Comparison of ENCODE assay signal across 12 cellular contexts in genomic region chr4:6423575-6423974, GRCh38. TPM values are rescaled to one million over a fixed set of nuclear protein-coding genes. Genes with fewer than 3 reads are reported as not detected.
A peak's percentile ranks its signal among the peaks of the same experiment; 100 is the strongest.
DNase-seq lines count a peak whose midpoint lies in the region; ATAC-seq, FAIRE-seq and TF ChIP-seq lines count a peak whose summit lies in the region.
"Had no signal": no experiment of that assay in that cellular context is flagged by ENCODE, and none has a peak within 500 bp of the region (broad histone marks: within the 10 kb centered on the region; RNA-seq: fewer than 3 reads in every experiment).

No MANE protein-coding gene starts in this region.

- TF ChIP-seq CTCF in GM12864 (IDR thresholded peaks at IDR 0.05; ENCODE audit: low read depth, low read length, missing control alignments) (no peak), kidney (IDR thresholded peaks at IDR 0.05; ENCODE audit: borderline replicate concordance, extremely low read depth, insufficient read depth) (no peak)

- no peak overlapping the region for H3K27ac ChIP-seq in kidney (ENCODE audit: low read depth in 2 of 2, low read length in 2 of 2)
- H3K27ac ChIP-seq: tibial artery had no signal

- DNase-seq in GM12864 (ENCODE audit: low read depth): peak; percentile 36
- DNase-seq in activated CD8-positive, alpha-beta memory T cell treated with anti-CD3 and anti-CD28 coated beads, Interleukin-2, amount 50 U/mL, for 4 hours: no peak
- DNase-seq in kidney: no peak
- no peak for DNase-seq in NCI-H1048 (lab: John Stamatoyannopoulos, UW)
- no peak for DNase-seq in COR-L47 (lab: John Stamatoyannopoulos, UW)
- DNase-seq: activated B cell treated with CpG ODN at 0.5 μM for 24 hours, activated gamma-delta T cell, tibial artery had no signal

- H3K9me3 ChIP-seq in kidney (ENCODE audit: control insufficient read depth in 1 of 2, low read length in 2 of 2): no peaks in the 10 kb centered on the region
- H3K9me3 ChIP-seq: tibial artery had no signal

- no peak for FAIRE-seq in kidney (lab: Jason Lieb, UNC)
- FAIRE-seq: RCC 7860 had no signal

- no peak overlapping the region for H3K9ac ChIP-seq in kidney (ENCODE audit: low read length in 2 of 2)

- H3K36me3 ChIP-seq in kidney (ENCODE audit: control insufficient read depth in 1 of 2, insufficient read depth in 2 of 2, low read length in 2 of 2): no peaks in the 10 kb centered on the region
- H3K36me3 ChIP-seq: tibial artery had no signal

- intact Hi-C loops in kidney (cut with DNase I): no loop called here

- ATAC-seq in GM19351 (IDR thresholded peaks at IDR 0.05; ENCODE audit: unreplicated experiment): peak; percentile 99
- peak; percentile 91 for ATAC-seq in HG02798 (IDR thresholded peaks at IDR 0.05; ENCODE audit: poor library complexity, unreplicated experiment)
- ATAC-seq in HG03521 (IDR thresholded peaks at IDR 0.05; ENCODE audit: unreplicated experiment): peak; percentile 92

- H3K4me1 ChIP-seq in kidney (ENCODE audit: control insufficient read depth in 1 of 2, insufficient read depth in 1 of 2, low read depth in 1 of 2, low read length in 2 of 2): no peaks in the 10 kb centered on the region
- H3K4me1 ChIP-seq: tibial artery had no signal

- H3K4me3 ChIP-seq in GM12864 (ENCODE audit: low read depth, low read length) (no peak overlapping the region), kidney (ENCODE audit: low read length in 2 of 2) (no peak overlapping the region)
- H3K4me3 ChIP-seq: tibial artery had no signal

RNA-seq across cellular contexts. Expression of gene PPP2R2C, which starts 48.8 kb away (rescaled TPM):
- 0.82 TPM for total RNA-seq in kidney
- polyA plus RNA-seq in kidney (ENCODE audit: insufficient read depth, low read depth, low replicate concordance): 0.39 TPM
- total RNA-seq: activated B cell treated with CpG ODN at 0.5 μM for 24 hours had no signal
